In genomic region chr11:1815751-1816150, GRCh38 we compare ENCODE assay signal across 29 cellular contexts. TPM values are rescaled to one million over a fixed set of nuclear protein-coding genes. Genes with fewer than 3 reads are reported as not detected.
"Had no signal": no experiment of that assay in that cellular context is flagged by ENCODE, and none has a peak within 500 bp of the region (broad histone marks: within the 10 kb centered on the region; RNA-seq: fewer than 3 reads in every experiment).

No MANE protein-coding gene starts in this region.

- ATAC-seq: stimulated activated effector memory CD8-positive, alpha-beta T cell treated with anti-CD3 and anti-CD28 coated beads, Interleukin-12 subunit alpha, Interleukin-12 subunit beta, amount 100 ng/mL, for 72 hours; stimulated activated memory B cell treated with anti-CD40 and anti-IgM and Interleukin-4, amounts not matched to agents 10 μg/mL and 1 μg/mL and 100 μg/mL, for 72 hours; stimulated activated naive B cell treated with anti-CD40 and anti-IgM and Interleukin-4, amounts not matched to agents 10 μg/mL and 1 μg/mL and 100 μg/mL, for 72 hours; stimulated activated naive CD8-positive, alpha-beta T cell treated with anti-CD3 and anti-CD28 coated beads, Interleukin-15, amount 100 ng/mL, for 72 hours; stimulated activated naive CD8-positive, alpha-beta T cell treated with anti-CD3 and anti-CD28 coated beads, Interleukin-15, Interleukin-2, amounts not matched to agents 100 U/mL and 50 U/mL, for 24 hours; upper lobe of right lung had no signal

- H3K27me3 ChIP-seq: testis, tibial artery, tibial nerve, upper lobe of left lung, uterus, vagina had no signal

- DNase-seq: stimulated activated CD4-positive, alpha-beta T cell treated with anti-CD3 and anti-CD28 coated beads, Interleukin-2, amount 100 ng/mL, for 48 hours; stimulated activated CD4-positive, alpha-beta T cell treated with anti-CD3 and anti-CD28 coated beads, Interleukin-4, amount 100 ng/mL, for 1 hour; stimulated activated CD4-positive, alpha-beta T cell treated with anti-CD3 and anti-CD28 coated beads, Interleukin-4, amount 100 ng/mL, for 24 hours; stimulated activated CD4-positive, alpha-beta T cell treated with anti-CD3 and anti-CD28 coated beads, Interleukin-4, amount 100 ng/mL, for 4 hours; stimulated activated CD8-positive, alpha-beta memory T cell treated with anti-CD3 and anti-CD28 coated beads, Interleukin-4, amount 100 ng/mL, for 48 hours; stimulated activated naive B cell treated with anti-CD40 and anti-IgM and Interleukin-4, amounts not matched to agents 10 μg/mL and 1 μg/mL and 100 μg/mL, for 72 hours; stimulated activated naive CD4-positive, alpha-beta T cell; stimulated activated naive CD4-positive, alpha-beta T cell treated with Interleukin-2 at 50 U/mL for 16 hours; stimulated activated naive CD8-positive, alpha-beta T cell treated with anti-CD3 and anti-CD28 coated beads, Interleukin-15, amount 100 ng/mL, for 72 hours; stimulated activated naive CD8-positive, alpha-beta T cell treated with anti-CD3 and anti-CD28 coated beads, Interleukin-15, Interleukin-2, amounts not matched to agents 100 U/mL and 50 U/mL, for 24 hours; stomach; substantia nigra; testis; tibial artery; transverse colon; trophoblast cell; upper lobe of left lung; upper lobe of right lung; uterus had no signal

- H3K4me1 ChIP-seq: stomach, transverse colon, upper lobe of left lung, upper lobe of right lung, uterus had no signal

- H3K27ac ChIP-seq: stomach, suprapubic skin, testis, thoracic aorta, transverse colon, upper lobe of left lung, upper lobe of right lung, uterus, vagina had no signal

- H3K36me3 Mint-ChIP-seq: stimulated activated effector memory CD8-positive, alpha-beta T cell treated with anti-CD3 and anti-CD28 coated beads, Interleukin-12 subunit alpha, Interleukin-12 subunit beta, amount 100 ng/mL, for 72 hours; type B pancreatic cell had no signal

- H3K4me1 Mint-ChIP-seq: stimulated activated effector memory CD8-positive, alpha-beta T cell treated with anti-CD3 and anti-CD28 coated beads, Interleukin-12 subunit alpha, Interleukin-12 subunit beta, amount 100 ng/mL, for 72 hours; stimulated activated memory B cell treated with anti-CD40 and anti-IgM and Interleukin-4, amounts not matched to agents 10 μg/mL and 1 μg/mL and 100 μg/mL, for 72 hours; stimulated activated naive B cell treated with anti-CD40 and anti-IgM and Interleukin-4, amounts not matched to agents 10 μg/mL and 1 μg/mL and 100 μg/mL, for 72 hours; stimulated activated naive CD8-positive, alpha-beta T cell treated with anti-CD3 and anti-CD28 coated beads, Interleukin-15, amount 100 ng/mL, for 72 hours had no signal

- H3K9me3 Mint-ChIP-seq: stimulated activated effector memory CD8-positive, alpha-beta T cell treated with anti-CD3 and anti-CD28 coated beads, Interleukin-12 subunit alpha, Interleukin-12 subunit beta, amount 100 ng/mL, for 72 hours; stimulated activated naive CD8-positive, alpha-beta T cell treated with anti-CD3 and anti-CD28 coated beads, Interleukin-15, Interleukin-2, amounts not matched to agents 100 ng/mL and 50 ng/mL, for 24 hours had no signal

- H3K9me3 ChIP-seq: suprapubic skin, testis, thoracic aorta, transverse colon, upper lobe of right lung, uterus had no signal

- H3K4me3 Mint-ChIP-seq: stimulated activated effector memory CD8-positive, alpha-beta T cell treated with anti-CD3 and anti-CD28 coated beads, Interleukin-12 subunit alpha, Interleukin-12 subunit beta, amount 100 ng/mL, for 72 hours; stimulated activated memory B cell treated with anti-CD40 and anti-IgM and Interleukin-4, amounts not matched to agents 10 μg/mL and 1 μg/mL and 100 μg/mL, for 72 hours; stimulated activated naive B cell treated with anti-CD40 and anti-IgM and Interleukin-4, amounts not matched to agents 10 μg/mL and 1 μg/mL and 100 μg/mL, for 72 hours; stimulated activated naive CD8-positive, alpha-beta T cell treated with anti-CD3 and anti-CD28 coated beads, Interleukin-15, amount 100 ng/mL, for 72 hours; stimulated activated naive CD8-positive, alpha-beta T cell treated with anti-CD3 and anti-CD28 coated beads, Interleukin-15, Interleukin-2, amounts not matched to agents 100 ng/mL and 50 ng/mL, for 24 hours; type B pancreatic cell had no signal

- H3K4me3 ChIP-seq: stomach, suprapubic skin, testis, thoracic aorta, tibial artery, tibial nerve, transverse colon, upper lobe of left lung, upper lobe of right lung, uterus, vagina had no signal

- H3K36me3 ChIP-seq: stomach, suprapubic skin, thoracic aorta, tibial artery, tibial nerve, transverse colon, upper lobe of left lung, upper lobe of right lung, uterus, vagina had no signal

RNA-seq across cellular contexts. Expression of gene SYT8, which starts 19.0 kb away (rescaled TPM):
- total RNA-seq: subcutaneous adipose tissue, temporal lobe had no signal

RNA-seq across cellular contexts. Expression of gene TNNI2, which starts 23.0 kb away (rescaled TPM):
- total RNA-seq: temporal lobe, testis, thoracic aorta, tibial nerve, vagina had no signal
